Comparison of ENCODE assay signal across 22 cellular contexts in the genomic region with DNA sequence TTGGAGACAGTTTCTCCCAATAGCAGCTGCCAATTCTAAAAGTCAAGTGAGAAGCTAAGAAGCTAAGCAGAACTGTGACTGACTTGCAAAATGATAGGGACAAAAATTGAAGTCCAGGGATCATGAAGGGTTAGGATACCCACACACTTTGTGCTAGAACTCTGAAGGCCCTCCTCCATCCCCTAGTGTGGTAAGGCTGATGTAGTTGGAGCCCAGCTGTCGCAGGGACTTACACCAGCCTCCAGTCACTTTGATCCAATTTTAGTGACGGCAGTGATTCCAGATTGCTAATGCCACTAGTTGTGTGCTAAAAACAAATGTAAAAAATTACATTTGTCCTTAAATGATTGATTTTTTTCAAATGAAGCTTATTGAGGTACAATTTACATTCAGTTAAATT.
"Had no signal": no experiment of that assay in that cellular context is flagged by ENCODE, and none has a peak within 500 bp of the region (broad histone marks: within the 10 kb centered on the region; RNA-seq: fewer than 3 reads in every experiment).

No MANE protein-coding gene starts in this region.

- H3K27ac ChIP-seq: adrenal gland, ascending aorta, brain microvascular endothelial cell, colonic mucosa, epithelial cell of prostate, gastroesophageal sphincter, heart right ventricle, sigmoid colon, upper lobe of right lung had no signal

- DNase-seq: activated B cell treated with CpG ODN at 0.5 μM for 24 hours; activated CD4-positive, alpha-beta T cell treated with anti-CD3 and anti-CD28 coated beads for 36 hours; activated CD4-positive, alpha-beta T cell treated with anti-CD3 and anti-CD28 coated beads, Interleukin-2, amount 50 U/mL, for 48 hours; activated CD8-positive, alpha-beta memory T cell treated with anti-CD3 and anti-CD28 coated beads, Interleukin-2, amount 50 U/mL, for 48 hours; activated naive CD4-positive, alpha-beta T cell; activated T-cell treated with anti-CD3 and anti-CD28 coated beads, Interleukin-2, amount 50 U/mL, for 4 hours; adrenal gland; brain microvascular endothelial cell; colonic mucosa; heart right ventricle; islet precursor cell; left cardiac atrium; midbrain; occipital lobe; sigmoid colon; stimulated activated CD4-positive, alpha-beta T cell treated with anti-CD3 and anti-CD28 coated beads, Interleukin-4, amount 100 ng/mL, for 1 hour; stimulated activated naive CD4-positive, alpha-beta T cell; T1000; upper lobe of right lung had no signal

- H3K36me3 ChIP-seq: adrenal gland, ascending aorta, brain microvascular endothelial cell, colonic mucosa, gastroesophageal sphincter, heart right ventricle, sigmoid colon, upper lobe of right lung had no signal

- H3K27me3 ChIP-seq: adrenal gland, ascending aorta, brain microvascular endothelial cell, colonic mucosa, gastroesophageal sphincter, heart right ventricle, sigmoid colon, upper lobe of right lung had no signal

- H3K9me3 ChIP-seq: colonic mucosa, gastroesophageal sphincter, sigmoid colon, upper lobe of right lung had no signal

- H3K4me1 ChIP-seq: colonic mucosa had no signal

- ATAC-seq: activated CD4-positive, alpha-beta T cell treated with anti-CD3 and anti-CD28 coated beads for 36 hours; activated T-cell treated with anti-CD3 and anti-CD28 coated beads, Interleukin-2, amount 50 U/mL, for 4 hours; gastroesophageal sphincter; heart right ventricle; left cardiac atrium; upper lobe of right lung had no signal

- H3K4me3 ChIP-seq: adrenal gland, ascending aorta, colonic mucosa, gastroesophageal sphincter, heart right ventricle, sigmoid colon, upper lobe of right lung had no signal
